In genomic region chr10:74640134-74640533, GRCh38 we compare ENCODE assay signal across 13 cellular contexts.
DNase-seq lines count a peak whose midpoint lies in the region; ATAC-seq and TF ChIP-seq lines count a peak whose summit lies in the region.
"Had no signal": no experiment of that assay in that cellular context is flagged by ENCODE, and none has a peak within 500 bp of the region (broad histone marks: within the 10 kb centered on the region; RNA-seq: fewer than 3 reads in every experiment).

No MANE protein-coding gene starts in this region.

- peak overlapping the region; percentile 79 for H3K27ac Mint-ChIP-seq in osteocyte (ENCODE audit: unreplicated experiment)

- TF ChIP-seq CTCF in mammary epithelial cell (conservative IDR thresholded peaks at IDR 0.05 in 1 of 2, IDR thresholded peaks at IDR 0.05 in 1 of 2; ENCODE audit: extremely low read depth in 1 of 2, insufficient read depth in 1 of 2, low read depth in 1 of 2, low read length in 2 of 2) (no peak), osteocyte (IDR thresholded peaks at IDR 0.05) (no peak), gastrocnemius medialis (IDR thresholded peaks at IDR 0.05 in 4 of 5, conservative IDR thresholded peaks at IDR 0.05 in 1 of 5) (no peak)

- no peak overlapping the region for H3K4me2 ChIP-seq in mammary epithelial cell (ENCODE audit: insufficient read depth, low read depth, low read length)

- H3K27me3 ChIP-seq in mammary epithelial cell (ENCODE audit: insufficient read depth, low read length) (no peaks in the 10 kb centered on the region), gastrocnemius medialis (no peaks in the 10 kb centered on the region)
- H3K27me3 ChIP-seq: esophagus squamous epithelium had no signal

- peaks cover 26% of the 10 kb centered on the region for H3K4me1 Mint-ChIP-seq in osteocyte (ENCODE audit: unreplicated experiment)

- H3K27ac ChIP-seq in mammary epithelial cell (ENCODE audit: insufficient read depth, low read depth, low read length), result no peak overlapping the region
- no peak overlapping the region for H3K27ac ChIP-seq in gastrocnemius medialis
- H3K27ac ChIP-seq: esophagus squamous epithelium, thoracic aorta had no signal

- in situ Hi-C loops in mammary epithelial cell (cut with MboI; ENCODE audit: low sequenced_read_pairs in 2 of 2) (no loop called here), gastrocnemius medialis (cut with MboI; ENCODE audit: low sequenced_read_pairs in 4 of 4) (no loop called here)

- peaks cover 10% of the 10 kb centered on the region for H3K9me3 Mint-ChIP-seq in osteocyte (ENCODE audit: unreplicated experiment)

- H3K36me3 ChIP-seq in mammary epithelial cell (ENCODE audit: insufficient read depth, low read length) (no peaks in the 10 kb centered on the region), gastrocnemius medialis (no peaks in the 10 kb centered on the region)
- H3K36me3 ChIP-seq: thoracic aorta had no signal

- peaks cover 13% of the 10 kb centered on the region for H3K36me3 Mint-ChIP-seq in osteocyte (ENCODE audit: unreplicated experiment)

- H3K9ac ChIP-seq in mammary epithelial cell (ENCODE audit: insufficient read depth, low read length), result no peak overlapping the region

- H3K27me3 Mint-ChIP-seq in osteocyte (ENCODE audit: unreplicated experiment), result no peaks in the 10 kb centered on the region

- H2AFZ ChIP-seq in mammary epithelial cell (ENCODE audit: low read depth, low read length), result no peak overlapping the region

- H3K4me1 ChIP-seq in mammary epithelial cell (ENCODE audit: insufficient read depth, low read length), result peaks cover 6% of the 10 kb centered on the region
- peaks cover 16 to 18% of the 10 kb centered on the region in 2 donors for H3K4me1 ChIP-seq in gastrocnemius medialis

- H3K79me2 ChIP-seq in mammary epithelial cell (ENCODE audit: insufficient read depth, low read length), result no peaks in the 10 kb centered on the region

- H3K4me3 Mint-ChIP-seq in osteocyte (ENCODE audit: unreplicated experiment), result no peak overlapping the region

- dilution Hi-C loops in mammary epithelial cell (cut with HindIII; ENCODE audit: low sequenced_read_pairs), result no loop called here

- intact Hi-C loops in mammary epithelial cell (cut with micrococcal nuclease) (no loop called here), gastrocnemius medialis (cut with DNase I; ENCODE audit: low total_unique reads) (no loop called here)

- CTCF ChIA-PET in mammary epithelial cell (lab: Charles Lee; ENCODE audit: low non-redundant PET), result no interaction called here

- DNase-seq in NCI-H187 (lab: John Stamatoyannopoulos, UW) (peak; percentile 2 to 16), mammary epithelial cell (peak; percentile 16), osteocyte (ENCODE audit: extremely low spot score, unreplicated experiment) (no peak), gastrocnemius medialis (no peak), COLO829 (ENCODE audit: low spot score) (no peak)
- DNase-seq: activated naive CD4-positive, alpha-beta T cell treated with Interleukin-2 at 50 U/mL for 16 hours; esophagus squamous epithelium; midbrain; NCI-H226 had no signal

- TF ChIP-seq POLR2A in gastrocnemius medialis (IDR thresholded peaks at IDR 0.05), result no peak

- ATAC-seq in GM21786 (IDR thresholded peaks at IDR 0.05; ENCODE audit: unreplicated experiment) (peak; percentile 86), gastrocnemius medialis (no peak), GM18873 (IDR thresholded peaks at IDR 0.05; ENCODE audit: low FRiP score, unreplicated experiment) (no peak), GM18867 (IDR thresholded peaks at IDR 0.05; ENCODE audit: unreplicated experiment) (no peak)

- no peaks in the 10 kb centered on the region for H4K20me1 ChIP-seq in mammary epithelial cell (ENCODE audit: insufficient read depth, low read length)

- 47% methylated on average over 2 of the region's 3 CpGs for WGBS in mammary epithelial cell (ENCODE audit: low coverage, missing lambda C conversion rate)

- peaks cover 4% of the 10 kb centered on the region for H3K9me3 ChIP-seq in mammary epithelial cell (replicated peaks; ENCODE audit: insufficient read depth, low read length)
- peaks cover 0 to 3% (median 0%) of the 10 kb centered on the region in 3 donors for H3K9me3 ChIP-seq in gastrocnemius medialis

- H3K4me3 ChIP-seq in mammary epithelial cell (replicated peaks in 1 of 3; ENCODE audit: insufficient read depth in 1 of 3, low read depth in 2 of 3, low read length in 3 of 3), result no peak overlapping the region
- H3K4me3 ChIP-seq in gastrocnemius medialis, result no peak overlapping the region
- H3K4me3 ChIP-seq: esophagus squamous epithelium, thoracic aorta had no signal

- no TSS peak for BruUV-seq in mammary epithelial cell (replicated peaks; lab: Mats Ljungman, UMichigan)

Comparison
In these comparisons a context has a peak if more than half of its experiments do, and no peak if none do; other contexts are left out.
1. DNase-seq: peak in NCI-H187 (2 of 2) and mammary epithelial cell (single experiment); none in osteocyte (single experiment), gastrocnemius medialis (0 of 2) and COLO829 (single experiment).